Comparison of ENCODE assay signal across 7 cellular contexts in genomic region chr9:113564804-113565237, GRCh38.
DNase-seq lines count a peak whose midpoint lies in the region; ATAC-seq and TF ChIP-seq lines count a peak whose summit lies in the region.

No MANE protein-coding gene starts in this region.

- no peak overlapping the region for H3K27ac ChIP-seq in WERI-Rb-1

- no peaks in the 10 kb centered on the region for H3K27me3 ChIP-seq in WERI-Rb-1 (ENCODE audit: insufficient read depth, low read depth, severe bottlenecking)

- no peaks in the 10 kb centered on the region for H3K36me3 ChIP-seq in WERI-Rb-1

- no peak for TF ChIP-seq CTCF in WERI-Rb-1 (IDR thresholded peaks at IDR 0.05; ENCODE audit: low read depth, low read length)
- TF ChIP-seq CTCF in activated CD8-positive, alpha-beta T cell treated with anti-CD3 and anti-CD28 coated beads for 36 hours (IDR thresholded peaks at IDR 0.05), result no peak

- no peaks in the 10 kb centered on the region for H3K9me3 ChIP-seq in WERI-Rb-1 (ENCODE audit: severe bottlenecking)

- no peak overlapping the region for H3K27ac Mint-ChIP-seq in activated CD8-positive, alpha-beta T cell treated with anti-CD3 and anti-CD28 coated beads for 36 hours

- H3K9me3 Mint-ChIP-seq in activated CD8-positive, alpha-beta T cell treated with anti-CD3 and anti-CD28 coated beads for 36 hours, result no peaks in the 10 kb centered on the region

- H3K4me3 Mint-ChIP-seq in activated CD8-positive, alpha-beta T cell treated with anti-CD3 and anti-CD28 coated beads for 36 hours, result no peak overlapping the region

- peaks cover 6% of the 10 kb centered on the region for H3K36me3 Mint-ChIP-seq in activated CD8-positive, alpha-beta T cell treated with anti-CD3 and anti-CD28 coated beads for 36 hours (ENCODE audit: low read depth)

- no peak overlapping the region for H3K4me3 ChIP-seq in WERI-Rb-1 (ENCODE audit: low read depth, low read length)

- DNase-seq in WERI-Rb-1 (peak; percentile 33), Right ventricle myocardium inferior (ENCODE audit: missing footprints) (peak; percentile 79), occipital lobe (lab: John Stamatoyannopoulos, UW) (peak; percentile 46)
- no peak for DNase-seq in activated CD8-positive, alpha-beta T cell treated with anti-CD3 and anti-CD28 coated beads for 36 hours
- DNase-seq in stimulated activated CD4-positive, alpha-beta T cell treated with anti-CD3 and anti-CD28 coated beads, Interleukin-4, amount 100 ng/mL, for 4 hours, result no peak

- POLR2A ChIA-PET in activated CD8-positive, alpha-beta T cell treated with anti-CD3 and anti-CD28 coated beads for 36 hours (lab: Charles Lee), result interaction anchor here (1.4 kb wide), 1 partner anchor 11 kb away, joined by 3 read pairs; no protein-coding TSS in a partner anchor

- CTCF ChIA-PET in activated CD8-positive, alpha-beta T cell treated with anti-CD3 and anti-CD28 coated beads for 36 hours (lab: Charles Lee), result interaction anchor here (1.4 to 2.4 kb wide), 2 partner anchors 90 to 93 kb away, joined by 4 to 7 read pairs; no protein-coding TSS in a partner anchor

- no peaks in the 10 kb centered on the region for H3K27me3 Mint-ChIP-seq in activated CD8-positive, alpha-beta T cell treated with anti-CD3 and anti-CD28 coated beads for 36 hours

- ATAC-seq in HG03460 (IDR thresholded peaks at IDR 0.05; ENCODE audit: unreplicated experiment) (peak; percentile 4), Right ventricle myocardium inferior (peak; percentile 71), HG02610 (IDR thresholded peaks at IDR 0.05; ENCODE audit: unreplicated experiment) (no peak)
- no peak for ATAC-seq in activated CD8-positive, alpha-beta T cell treated with anti-CD3 and anti-CD28 coated beads for 36 hours

- peaks cover 36% of the 10 kb centered on the region for H3K4me1 Mint-ChIP-seq in activated CD8-positive, alpha-beta T cell treated with anti-CD3 and anti-CD28 coated beads for 36 hours (ENCODE audit: low read depth)

- intact Hi-C loops in Right ventricle myocardium inferior (cut with DNase I), result no loop called here
- intact Hi-C loops in activated CD8-positive, alpha-beta T cell treated with anti-CD3 and anti-CD28 coated beads for 36 hours (cut with micrococcal nuclease), result no loop called here

Comparison
In these comparisons a context has a peak if more than half of its experiments do, and no peak if none do; other contexts are left out.
1. ATAC-seq: peak in HG03460 (single experiment) and Right ventricle myocardium inferior (single experiment); none in activated CD8-positive, alpha-beta T cell treated with anti-CD3 and anti-CD28 coated beads for 36 hours (single experiment) and HG02610 (single experiment).
2. DNase-seq: peak in WERI-Rb-1 (single experiment), Right ventricle myocardium inferior (single experiment) and occipital lobe (single experiment); none in activated CD8-positive, alpha-beta T cell treated with anti-CD3 and anti-CD28 coated beads for 36 hours (single experiment) and stimulated activated CD4-positive, alpha-beta T cell treated with anti-CD3 and anti-CD28 coated beads, Interleukin-4, amount 100 ng/mL, for 4 hours (0 of 2).